8 cellular contexts compared by ENCODE assay signal in the genomic region with DNA sequence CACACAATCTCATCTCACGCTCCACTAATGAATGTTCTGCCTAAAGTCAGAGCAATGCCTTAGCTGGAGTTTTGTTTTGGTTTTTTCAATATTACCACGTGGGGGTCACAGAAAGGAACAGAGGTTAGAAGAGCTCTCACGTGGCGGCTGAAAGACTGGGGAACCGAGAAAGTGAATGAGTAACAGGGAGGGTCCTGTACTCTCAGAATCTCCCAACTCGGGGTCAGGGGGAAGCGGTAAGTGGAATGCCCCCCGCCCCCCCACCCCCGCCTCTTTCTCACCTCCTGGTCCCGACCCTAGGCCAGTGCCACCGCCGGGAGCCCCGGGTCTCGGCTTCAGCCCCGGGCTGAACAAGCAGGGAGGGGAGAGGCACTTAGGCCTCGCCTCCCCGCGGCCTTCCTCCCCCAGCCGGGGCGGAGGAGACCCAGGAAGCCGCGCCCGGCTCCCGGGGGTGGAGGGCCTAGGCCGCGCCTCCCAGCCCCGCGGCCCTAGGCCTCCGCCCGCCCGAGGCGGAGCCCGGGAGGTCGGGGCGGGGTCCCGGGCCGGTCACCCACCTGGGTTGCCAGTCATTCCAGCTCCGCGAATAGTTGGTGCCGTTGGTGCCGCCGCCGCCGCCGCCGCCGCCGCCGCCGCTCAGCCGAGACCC.
DNase-seq lines count a peak whose midpoint lies in the region; ATAC-seq and TF ChIP-seq lines count a peak whose summit lies in the region.
"Not testable (repeated sequence)": the region's sequence is repeated elsewhere in the genome, so short reads cannot be mapped to it uniquely, and the experiment has no call there.

No MANE protein-coding gene starts in this region.

- DNase-seq in NCI-H2171 (lab: John Stamatoyannopoulos, UW) (peak; percentile 16), islet precursor cell (peak; percentile 64), uterus (peak in 1 of 2 donors; percentile 12)
- DNase-seq in activated CD4-positive, alpha-beta T cell treated with anti-CD3 and anti-CD28 coated beads, Interleukin-2, amount 10 ng/mL, durations not matched to agents 7 days and 5 days: peak; percentile 79
- not testable (repeated sequence) for DNase-seq in caudate nucleus (lab: John Stamatoyannopoulos, UW)

- not testable (repeated sequence) for H3K9me3 ChIP-seq in skeletal muscle satellite cell (replicated peaks; ENCODE audit: low read length); uterus

- ATAC-seq in GM18909 (IDR thresholded peaks at IDR 0.05; ENCODE audit: poor library complexity, unreplicated experiment) (peak; percentile 50), HG03025 (IDR thresholded peaks at IDR 0.05; ENCODE audit: low FRiP score, unreplicated experiment) (peak; percentile 46)

- not testable (repeated sequence) for TF ChIP-seq CTCF in uterus (IDR thresholded peaks at IDR 0.05)

- H3K27me3 Mint-ChIP-seq in activated CD4-positive, alpha-beta T cell treated with anti-CD3 and anti-CD28 coated beads, Interleukin-2, amount 10 ng/mL, durations not matched to agents 7 days and 5 days: not testable (repeated sequence)

- H3K9ac ChIP-seq in skeletal muscle satellite cell (ENCODE audit: low read depth, low read length): peak overlapping the region; percentile 94

- peak overlapping the region; percentile 95 for H3K27ac Mint-ChIP-seq in activated CD4-positive, alpha-beta T cell treated with anti-CD3 and anti-CD28 coated beads, Interleukin-2, amount 10 ng/mL, durations not matched to agents 7 days and 5 days

- intact Hi-C loops in uterus (cut with DNase I; ENCODE audit: low total_unique reads): not testable (repeated sequence)

- H3K4me2 ChIP-seq in skeletal muscle satellite cell (ENCODE audit: low read length): peak overlapping the region; percentile 86

- H3K4me1 ChIP-seq in skeletal muscle satellite cell (ENCODE audit: control insufficient read depth, insufficient read depth, low read length); uterus: not testable (repeated sequence)

- not testable (repeated sequence) for TF ChIP-seq POLR2A in uterus (IDR thresholded peaks at IDR 0.05)

- H3K9me3 Mint-ChIP-seq in activated CD4-positive, alpha-beta T cell treated with anti-CD3 and anti-CD28 coated beads, Interleukin-2, amount 10 ng/mL, durations not matched to agents 7 days and 5 days: not testable (repeated sequence)

- peak overlapping the region; percentile 86 for H3K4me3 Mint-ChIP-seq in activated CD4-positive, alpha-beta T cell treated with anti-CD3 and anti-CD28 coated beads, Interleukin-2, amount 10 ng/mL, durations not matched to agents 7 days and 5 days

- H3K36me3 ChIP-seq in skeletal muscle satellite cell (ENCODE audit: insufficient read depth, low read length); uterus: not testable (repeated sequence)

- peaks cover 16% of the 10 kb centered on the region for H3K4me1 Mint-ChIP-seq in activated CD4-positive, alpha-beta T cell treated with anti-CD3 and anti-CD28 coated beads, Interleukin-2, amount 10 ng/mL, durations not matched to agents 7 days and 5 days

- not testable (repeated sequence) for H3K36me3 Mint-ChIP-seq in activated CD4-positive, alpha-beta T cell treated with anti-CD3 and anti-CD28 coated beads, Interleukin-2, amount 10 ng/mL, durations not matched to agents 7 days and 5 days (ENCODE audit: low read depth)

- CTCF ChIA-PET in activated CD4-positive, alpha-beta T cell treated with anti-CD3 and anti-CD28 coated beads, Interleukin-2, amount 10 ng/mL, durations not matched to agents 7 days and 5 days (lab: Charles Lee): interaction anchor here (0.6 kb wide), 1 partner anchor 1163 kb away, joined by 3 read pairs; no protein-coding TSS in a partner anchor

- H3K27ac ChIP-seq in caudate nucleus (ENCODE audit: low read depth, low read length) (peak overlapping the region; percentile 80), uterus (peak overlapping the region; percentile 93 to 95)

- H3K4me3 ChIP-seq in skeletal muscle satellite cell (ENCODE audit: low read length) (peak overlapping the region; percentile 94), uterus (peak overlapping the region; percentile 78 to 95)

- not testable (repeated sequence) for H3K27me3 ChIP-seq in skeletal muscle satellite cell (ENCODE audit: control insufficient read depth, insufficient read depth, low read length); uterus

- POLR2A ChIA-PET in activated CD4-positive, alpha-beta T cell treated with anti-CD3 and anti-CD28 coated beads, Interleukin-2, amount 10 ng/mL, durations not matched to agents 7 days and 5 days (lab: Charles Lee): not testable (repeated sequence)
